In genomic region chr2:37263839-37264238, GRCh38 we compare ENCODE assay signal across 1 cellular context.
TF ChIP-seq lines count a peak whose summit lies in the region.

No MANE protein-coding gene starts in this region.

TF ChIP-seq in GM12878, 131 proteins besides CTCF, POLR2A, EP300 and RAD21 (continued from another document):
- no peak for TF ChIP-seq ZNF592 (IDR thresholded peaks at IDR 0.05)
- TF ChIP-seq POLR2AphosphoS2 (IDR thresholded peaks at IDR 0.05; ENCODE audit: low read depth, low read length) = no peak
- no peak for TF ChIP-seq E2F4 (IDR thresholded peaks at IDR 0.05; ENCODE audit: low read depth, low read length)
- TF ChIP-seq BCLAF1 (IDR thresholded peaks at IDR 0.05) = no peak
- TF ChIP-seq PAX8 (IDR thresholded peaks at IDR 0.05) = no peak
- no peak for TF ChIP-seq MYB (IDR thresholded peaks at IDR 0.05; ENCODE audit: borderline replicate concordance, low read depth, low read length)
- no peak for TF ChIP-seq JUNB (IDR thresholded peaks at IDR 0.05)
- no peak for TF ChIP-seq RBBP5 (conservative IDR thresholded peaks at IDR 0.05)
- TF ChIP-seq MEF2A (IDR thresholded peaks at IDR 0.05; ENCODE audit: insufficient read depth, low read depth, low read length) = no peak
- TF ChIP-seq E4F1 (IDR thresholded peaks at IDR 0.05; ENCODE audit: borderline replicate concordance, partially characterized antibody) = no peak
- no peak for TF ChIP-seq NRF1 (conservative IDR thresholded peaks at IDR 0.05; ENCODE audit: low read depth, low read length)
- TF ChIP-seq CREM (IDR thresholded peaks at IDR 0.05; ENCODE audit: low read depth) = no peak
- TF ChIP-seq ZBTB33 (IDR thresholded peaks at IDR 0.05) = no peak
- no peak for TF ChIP-seq MXI1 (IDR thresholded peaks at IDR 0.05; ENCODE audit: low read depth, low read length)
- TF ChIP-seq NFYA (IDR thresholded peaks at IDR 0.05; ENCODE audit: borderline replicate concordance, low read depth, low read length) = no peak
- no peak for TF ChIP-seq ZSCAN29 (IDR thresholded peaks at IDR 0.05)
- no peak for TF ChIP-seq SMARCA5 (IDR thresholded peaks at IDR 0.05)
- no peak for TF ChIP-seq ATF7 (IDR thresholded peaks at IDR 0.05; ENCODE audit: low read depth)
